ENCODE assay signal across 1 cellular context in the genomic region with DNA sequence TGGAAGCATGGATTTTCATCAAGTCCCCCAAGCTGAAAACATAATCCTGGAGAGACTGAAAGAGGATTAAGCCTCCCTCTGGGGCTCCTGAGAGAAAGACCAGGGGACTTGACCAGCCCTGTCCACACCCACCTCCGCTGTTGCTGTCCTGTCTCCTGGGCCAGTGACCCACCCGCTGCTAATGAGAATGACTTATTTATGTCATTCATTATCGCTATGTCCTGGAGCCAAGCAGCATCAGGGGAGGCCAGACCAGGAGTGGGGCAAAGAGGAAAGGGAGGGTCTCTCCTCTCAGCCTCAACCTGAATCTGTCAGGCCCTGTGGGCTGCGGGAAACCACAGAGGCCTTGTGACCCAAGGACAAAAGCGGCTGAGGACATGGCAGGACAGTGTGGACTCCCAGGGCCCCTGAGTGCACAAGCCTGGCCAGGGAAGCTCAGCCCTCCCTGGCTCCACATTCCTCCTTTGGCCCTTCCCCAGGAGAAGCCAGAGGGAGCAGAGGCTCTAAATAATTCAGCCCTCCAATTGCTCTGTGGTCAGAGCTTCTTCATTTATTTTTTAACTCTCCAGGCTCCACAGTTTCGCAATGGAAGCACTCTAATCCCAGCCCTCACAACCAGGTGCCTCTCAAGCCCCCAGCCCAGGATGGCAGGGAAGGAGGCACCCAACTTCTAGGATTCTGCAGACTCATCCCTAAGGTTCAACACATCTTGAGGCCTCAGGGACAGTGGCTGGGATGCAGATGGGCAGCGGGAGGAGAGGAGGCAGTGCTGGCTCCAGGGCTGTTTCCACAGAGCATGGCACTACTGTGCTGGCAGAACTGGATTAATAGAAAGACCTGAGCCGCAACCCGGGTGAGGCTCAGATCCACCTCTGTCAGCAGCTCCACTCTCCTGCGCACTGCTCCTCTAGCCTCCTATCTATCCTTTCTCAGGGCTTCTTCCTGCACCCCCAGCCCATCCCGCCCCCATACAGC.
TF ChIP-seq lines count a peak whose summit lies in the region.

No MANE protein-coding gene starts in this region.

TF ChIP-seq in IMR-90, 13 proteins besides CTCF, POLR2A, EP300 and RAD21:
- peak; percentile 76 for TF ChIP-seq CEBPB (IDR thresholded peaks at IDR 0.05; ENCODE audit: low read depth, low read length)
- no peak for TF ChIP-seq FOS (IDR thresholded peaks at IDR 0.05; ENCODE audit: low read depth, low read length)
- no peak for TF ChIP-seq BHLHE40 (IDR thresholded peaks at IDR 0.05; ENCODE audit: low read depth, low read length)
- no peak for TF ChIP-seq MAFK (IDR thresholded peaks at IDR 0.05; ENCODE audit: low read depth, low read length)
